ENCODE assay signal across 1 cellular context in genomic region chr12:131829795-131830334, GRCh38.
TF ChIP-seq lines count a peak whose summit lies in the region.

No MANE protein-coding gene starts in this region.

TF ChIP-seq in HEK293, 187 proteins besides CTCF, POLR2A, EP300 and RAD21 (continued from another document):
- TF ChIP-seq PRDM4 (tag by site-specific recombination; IDR thresholded peaks at IDR 0.05) = peak; percentile 80
- peak; percentile 67; the same call in 1 of the 2 replicates for TF ChIP-seq HIC1 (tag by site-specific recombination; IDR thresholded peaks at IDR 0.05)
- no peak for TF ChIP-seq ZNF175 (tag by site-specific recombination; IDR thresholded peaks at IDR 0.05)
- TF ChIP-seq ZNF341 (tag by site-specific recombination; IDR thresholded peaks at IDR 0.05; ENCODE audit: low read depth) = no peak
- no peak for TF ChIP-seq ZFP37 (tag by site-specific recombination; IDR thresholded peaks at IDR 0.05)
